ENCODE assay signal across 24 cellular contexts in the genomic region with DNA sequence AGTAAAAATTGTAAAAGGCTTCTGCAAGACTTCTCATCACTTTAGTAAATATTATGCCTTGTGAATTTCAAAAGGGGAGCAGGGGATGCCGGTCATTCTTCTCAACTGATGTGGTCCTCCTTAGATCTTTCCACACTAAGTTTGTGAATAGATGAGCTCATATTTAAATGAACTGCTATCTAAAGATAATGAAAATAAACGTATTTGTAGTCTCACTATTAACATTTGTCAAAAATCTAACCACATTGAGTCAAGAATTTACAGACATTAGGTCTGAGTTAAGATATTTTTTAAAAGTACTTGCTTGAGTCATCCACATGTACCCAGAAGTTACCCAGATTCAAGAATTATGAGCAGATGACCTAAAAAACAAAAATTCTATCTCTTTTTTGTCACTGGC.
"Had no signal": no experiment of that assay in that cellular context is flagged by ENCODE, and none has a peak within 500 bp of the region (broad histone marks: within the 10 kb centered on the region; RNA-seq: fewer than 3 reads in every experiment).

No MANE protein-coding gene starts in this region.

- H3K9me3 ChIP-seq: ascending aorta, breast epithelium, esophagus squamous epithelium, lower lobe of right lung, mucosa of descending colon, tibial artery had no signal

- H2AFZ ChIP-seq: parathyroid adenoma had no signal

- H3K4me3 ChIP-seq: ascending aorta, breast epithelium, coronary artery, esophagus squamous epithelium, heart left ventricle, lower lobe of right lung, mucosa of descending colon, tibial artery had no signal

- DNase-seq: activated CD4-positive, alpha-beta T cell treated with anti-CD3 and anti-CD28 coated beads for 36 hours; activated CD4-positive, alpha-beta T cell treated with anti-CD3 and anti-CD28 coated beads, Interleukin-2, amount 50 U/mL, for 48 hours; activated CD8-positive, alpha-beta memory T cell treated with anti-CD3 and anti-CD28 coated beads, Interleukin-2, amount 50 U/mL, for 48 hours; activated effector memory CD4-positive, alpha-beta T cell treated with anti-CD3 and anti-CD28 coated beads, Interleukin-2, amount 50 U/mL, for 16 hours; activated naive CD4-positive, alpha-beta T cell treated with anti-CD3 and anti-CD28 coated beads, Interleukin-2, amount 10 ng/mL, durations not matched to agents 7 days and 5 days; activated T-cell treated with anti-CD3 and anti-CD28 coated beads, Interleukin-2, amount 50 U/mL, for 72 hours; esophagus squamous epithelium; heart left ventricle; kidney; lower lobe of right lung; mesendoderm; mucosa of descending colon; nephron progenitor cell; nucleus accumbens; right cardiac atrium; stimulated activated CD4-positive, alpha-beta T cell treated with anti-CD3 and anti-CD28 coated beads, Interleukin-12 subunit alpha, Interleukin-12 subunit beta, amount 100 ng/mL, for 4 hours; stimulated activated CD4-positive, alpha-beta T cell treated with anti-CD3 and anti-CD28 coated beads, Interleukin-4, amount 100 ng/mL, for 4 hours; stimulated activated naive CD8-positive, alpha-beta T cell treated with anti-CD3 and anti-CD28 coated beads, Interleukin-15, amount 100 ng/mL, for 72 hours; tibial artery had no signal

- H3K9ac ChIP-seq: parathyroid adenoma had no signal

- H3K27ac Mint-ChIP-seq: activated CD4-positive, alpha-beta T cell treated with anti-CD3 and anti-CD28 coated beads for 36 hours; activated naive CD4-positive, alpha-beta T cell treated with anti-CD3 and anti-CD28 coated beads, Interleukin-2, amount 10 ng/mL, durations not matched to agents 7 days and 5 days; nephron progenitor cell; stimulated activated naive CD8-positive, alpha-beta T cell treated with anti-CD3 and anti-CD28 coated beads, Interleukin-15, amount 100 ng/mL, for 72 hours had no signal

- ATAC-seq: activated CD4-positive, alpha-beta T cell treated with anti-CD3 and anti-CD28 coated beads for 36 hours; heart left ventricle; lower lobe of right lung; mucosa of descending colon; right cardiac atrium; stimulated activated naive CD8-positive, alpha-beta T cell treated with anti-CD3 and anti-CD28 coated beads, Interleukin-15, amount 100 ng/mL, for 72 hours had no signal

- H3K4me3 Mint-ChIP-seq: activated CD4-positive, alpha-beta T cell treated with anti-CD3 and anti-CD28 coated beads for 36 hours; activated naive CD4-positive, alpha-beta T cell treated with anti-CD3 and anti-CD28 coated beads, Interleukin-2, amount 10 ng/mL, durations not matched to agents 7 days and 5 days; activated T-cell treated with anti-CD3 and anti-CD28 coated beads, Interleukin-2, amount 50 U/mL, for 72 hours; central memory CD8-positive, alpha-beta T cell; nephron progenitor cell; stimulated activated naive CD8-positive, alpha-beta T cell treated with anti-CD3 and anti-CD28 coated beads, Interleukin-15, amount 100 ng/mL, for 72 hours had no signal

- H3K27me3 ChIP-seq: ascending aorta, breast epithelium, esophagus squamous epithelium, heart left ventricle, tibial artery had no signal

- H3K9me3 Mint-ChIP-seq: activated naive CD4-positive, alpha-beta T cell treated with anti-CD3 and anti-CD28 coated beads, Interleukin-2, amount 10 ng/mL, durations not matched to agents 7 days and 5 days; central memory CD8-positive, alpha-beta T cell; stimulated activated naive CD8-positive, alpha-beta T cell treated with anti-CD3 and anti-CD28 coated beads, Interleukin-15, amount 100 ng/mL, for 72 hours had no signal

- H3K36me3 ChIP-seq: breast epithelium had no signal
